ENCODE assay signal across 8 cellular contexts in the genomic region with DNA sequence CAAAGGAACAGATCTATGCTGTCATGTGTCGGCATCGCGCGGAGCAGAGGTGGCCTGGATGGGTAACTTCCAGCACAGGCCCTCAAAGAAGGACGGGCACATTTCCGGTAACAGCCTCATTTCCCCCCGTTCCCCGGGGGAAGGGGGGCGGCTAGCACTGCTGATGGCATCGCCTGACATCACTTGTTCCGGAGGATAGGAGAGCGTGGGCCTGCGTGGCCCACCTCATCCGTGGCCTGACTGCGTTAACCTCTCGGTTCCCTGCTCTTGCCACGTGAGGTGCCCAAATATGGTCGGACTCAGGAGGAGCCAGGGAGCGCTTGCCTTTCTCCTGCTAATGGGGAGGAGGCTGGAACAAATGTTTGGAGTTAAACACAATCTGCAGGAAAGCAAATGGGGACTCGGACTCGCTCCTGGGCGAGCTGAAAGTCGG.
DNase-seq lines count a peak whose midpoint lies in the region; ATAC-seq and TF ChIP-seq lines count a peak whose summit lies in the region.

A gene with protein sequence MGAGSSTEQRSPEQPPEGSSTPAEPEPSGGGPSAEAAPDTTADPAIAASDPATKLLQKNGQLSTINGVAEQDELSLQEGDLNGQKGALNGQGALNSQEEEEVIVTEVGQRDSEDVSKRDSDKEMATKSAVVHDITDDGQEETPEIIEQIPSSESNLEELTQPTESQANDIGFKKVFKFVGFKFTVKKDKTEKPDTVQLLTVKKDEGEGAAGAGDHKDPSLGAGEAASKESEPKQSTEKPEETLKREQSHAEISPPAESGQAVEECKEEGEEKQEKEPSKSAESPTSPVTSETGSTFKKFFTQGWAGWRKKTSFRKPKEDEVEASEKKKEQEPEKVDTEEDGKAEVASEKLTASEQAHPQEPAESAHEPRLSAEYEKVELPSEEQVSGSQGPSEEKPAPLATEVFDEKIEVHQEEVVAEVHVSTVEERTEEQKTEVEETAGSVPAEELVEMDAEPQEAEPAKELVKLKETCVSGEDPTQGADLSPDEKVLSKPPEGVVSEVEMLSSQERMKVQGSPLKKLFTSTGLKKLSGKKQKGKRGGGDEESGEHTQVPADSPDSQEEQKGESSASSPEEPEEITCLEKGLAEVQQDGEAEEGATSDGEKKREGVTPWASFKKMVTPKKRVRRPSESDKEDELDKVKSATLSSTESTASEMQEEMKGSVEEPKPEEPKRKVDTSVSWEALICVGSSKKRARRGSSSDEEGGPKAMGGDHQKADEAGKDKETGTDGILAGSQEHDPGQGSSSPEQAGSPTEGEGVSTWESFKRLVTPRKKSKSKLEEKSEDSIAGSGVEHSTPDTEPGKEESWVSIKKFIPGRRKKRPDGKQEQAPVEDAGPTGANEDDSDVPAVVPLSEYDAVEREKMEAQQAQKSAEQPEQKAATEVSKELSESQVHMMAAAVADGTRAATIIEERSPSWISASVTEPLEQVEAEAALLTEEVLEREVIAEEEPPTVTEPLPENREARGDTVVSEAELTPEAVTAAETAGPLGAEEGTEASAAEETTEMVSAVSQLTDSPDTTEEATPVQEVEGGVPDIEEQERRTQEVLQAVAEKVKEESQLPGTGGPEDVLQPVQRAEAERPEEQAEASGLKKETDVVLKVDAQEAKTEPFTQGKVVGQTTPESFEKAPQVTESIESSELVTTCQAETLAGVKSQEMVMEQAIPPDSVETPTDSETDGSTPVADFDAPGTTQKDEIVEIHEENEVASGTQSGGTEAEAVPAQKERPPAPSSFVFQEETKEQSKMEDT (N-terminal part only) (plus strand): TSS at position 365 of the 433 bp plus-strand sequence. CDS start 596 bp downstream, outside the sequence.

- no peak for ATAC-seq in HG03342 (IDR thresholded peaks at IDR 0.05; ENCODE audit: unreplicated experiment)
- no peak for ATAC-seq in GM18517 (IDR thresholded peaks at IDR 0.05; ENCODE audit: unreplicated experiment)

- peaks cover 16% of the 10 kb centered on the region for H3K36me3 Mint-ChIP-seq in nephron progenitor cell (ENCODE audit: low read depth)

- peak within 1 kb of the TSS; percentile 65 for H3K27ac ChIP-seq in VCaP

- H3K4me3 Mint-ChIP-seq in nephron progenitor cell = peak within 1 kb of the TSS; percentile 94

- H3K27me3 Mint-ChIP-seq in nephron progenitor cell (ENCODE audit: low read depth, poor library complexity) = peaks cover 6% of the 10 kb centered on the region

- peak within 1 kb of the TSS; percentile 79 for H3K4me3 ChIP-seq in fibroblast of pulmonary artery (replicated peaks; ENCODE audit: low read depth, low read length)

- DNase-seq in GM03348 (ENCODE audit: low spot score) (peak; percentile 58), fibroblast of pulmonary artery (ENCODE audit: low read depth) (peak; percentile 57), nephron progenitor cell (no peak), NCI-H1105 (lab: John Stamatoyannopoulos, UW) (no peak), DMS153 treated with DMSO at 0.1 percent for 48 hours (lab: John Stamatoyannopoulos, UW; ENCODE audit: unreplicated experiment) (no peak)

- peaks cover 42% of the 10 kb centered on the region for H3K4me1 Mint-ChIP-seq in nephron progenitor cell

- H3K27ac Mint-ChIP-seq in nephron progenitor cell = peak within 1 kb of the TSS; percentile 93

- no peaks in the 10 kb centered on the region for H3K9me3 Mint-ChIP-seq in nephron progenitor cell

- TF ChIP-seq CTCF in VCaP (conservative IDR thresholded peaks at IDR 0.05) (no peak), fibroblast of pulmonary artery (IDR thresholded peaks at IDR 0.05; ENCODE audit: low read length, missing control alignments) (no peak), nephron progenitor cell (IDR thresholded peaks at IDR 0.05) (no peak)

Comparison
In these comparisons a context has a peak if more than half of its experiments do, and no peak if none do; other contexts are left out.
1. DNase-seq: peak in GM03348 (single experiment) and fibroblast of pulmonary artery (single experiment); none in nephron progenitor cell (single experiment), NCI-H1105 (single experiment) and DMS153 treated with DMSO at 0.1 percent for 48 hours (single experiment).